13 cellular contexts compared by ENCODE assay signal in genomic region chr4:140702096-140702757, GRCh38.
"Had no signal": no experiment of that assay in that cellular context is flagged by ENCODE, and none has a peak within 500 bp of the region (broad histone marks: within the 10 kb centered on the region; RNA-seq: fewer than 3 reads in every experiment).

No MANE protein-coding gene starts in this region.

- H3K27me3 ChIP-seq: cardiac muscle cell, stomach had no signal

- H3K4me3 ChIP-seq: cardiac muscle cell, lower lobe of right lung, mucosa of descending colon, skin epidermis, stomach had no signal

- DNase-seq: activated CD4-positive, alpha-beta memory T cell treated with anti-CD3 and anti-CD28 coated beads, Interleukin-2, amount 10 ng/mL, durations not matched to agents 7 days and 5 days; activated CD4-positive, alpha-beta T cell treated with anti-CD3 and anti-CD28 coated beads for 1 hour; activated naive CD4-positive, alpha-beta T cell treated with anti-CD3 and anti-CD28 coated beads, Interleukin-2, amount 10 ng/mL, durations not matched to agents 7 days and 5 days; activated T-cell treated with anti-CD3 and anti-CD28 coated beads, Interleukin-2, amount 50 U/mL, for 24 hours; lower lobe of right lung; mucosa of descending colon; naive thymus-derived CD8-positive, alpha-beta T cell; SK-N-SH; stomach; T-cell; T1000 had no signal

- H3K4me1 Mint-ChIP-seq: activated CD4-positive, alpha-beta memory T cell treated with anti-CD3 and anti-CD28 coated beads, Interleukin-2, amount 10 ng/mL, durations not matched to agents 7 days and 5 days; activated naive CD4-positive, alpha-beta T cell treated with anti-CD3 and anti-CD28 coated beads, Interleukin-2, amount 10 ng/mL, durations not matched to agents 7 days and 5 days; T-cell had no signal

- H3K36me3 ChIP-seq: cardiac muscle cell, lower lobe of right lung had no signal

- H3K9me3 Mint-ChIP-seq: activated CD4-positive, alpha-beta memory T cell treated with anti-CD3 and anti-CD28 coated beads, Interleukin-2, amount 10 ng/mL, durations not matched to agents 7 days and 5 days; activated naive CD4-positive, alpha-beta T cell treated with anti-CD3 and anti-CD28 coated beads, Interleukin-2, amount 10 ng/mL, durations not matched to agents 7 days and 5 days; activated T-cell treated with anti-CD3 and anti-CD28 coated beads, Interleukin-2, amount 50 U/mL, for 24 hours; naive thymus-derived CD8-positive, alpha-beta T cell; T-cell had no signal

- H3K4me3 Mint-ChIP-seq: activated CD4-positive, alpha-beta memory T cell treated with anti-CD3 and anti-CD28 coated beads, Interleukin-2, amount 10 ng/mL, durations not matched to agents 7 days and 5 days; activated naive CD4-positive, alpha-beta T cell treated with anti-CD3 and anti-CD28 coated beads, Interleukin-2, amount 10 ng/mL, durations not matched to agents 7 days and 5 days; activated T-cell treated with anti-CD3 and anti-CD28 coated beads, Interleukin-2, amount 50 U/mL, for 24 hours; naive thymus-derived CD8-positive, alpha-beta T cell; T-cell had no signal

- H3K36me3 Mint-ChIP-seq: activated naive CD4-positive, alpha-beta T cell treated with anti-CD3 and anti-CD28 coated beads, Interleukin-2, amount 10 ng/mL, durations not matched to agents 7 days and 5 days; naive thymus-derived CD8-positive, alpha-beta T cell; T-cell had no signal

- ATAC-seq: lower lobe of right lung; mucosa of descending colon; naive thymus-derived CD8-positive, alpha-beta T cell; T-cell had no signal

- H3K27me3 Mint-ChIP-seq: activated naive CD4-positive, alpha-beta T cell treated with anti-CD3 and anti-CD28 coated beads, Interleukin-2, amount 10 ng/mL, durations not matched to agents 7 days and 5 days; activated T-cell treated with anti-CD3 and anti-CD28 coated beads, Interleukin-2, amount 50 U/mL, for 24 hours; T-cell had no signal

- H3K27ac ChIP-seq: cardiac muscle cell had no signal

- H3K27ac Mint-ChIP-seq: activated CD4-positive, alpha-beta memory T cell treated with anti-CD3 and anti-CD28 coated beads, Interleukin-2, amount 10 ng/mL, durations not matched to agents 7 days and 5 days; activated naive CD4-positive, alpha-beta T cell treated with anti-CD3 and anti-CD28 coated beads, Interleukin-2, amount 10 ng/mL, durations not matched to agents 7 days and 5 days; activated T-cell treated with anti-CD3 and anti-CD28 coated beads, Interleukin-2, amount 50 U/mL, for 24 hours; naive thymus-derived CD8-positive, alpha-beta T cell; T-cell had no signal

- H3K9me3 ChIP-seq: lower lobe of right lung, mucosa of descending colon, SK-N-SH, stomach had no signal
